Comparison of ENCODE assay signal across 19 cellular contexts in genomic region chr15:83991163-83991562, GRCh38.
"Had no signal": no experiment of that assay in that cellular context is flagged by ENCODE, and none has a peak within 500 bp of the region (broad histone marks: within the 10 kb centered on the region; RNA-seq: fewer than 3 reads in every experiment).

No MANE protein-coding gene starts in this region.

- H3K27ac ChIP-seq: gastrocnemius medialis, lower lobe of right lung, transverse colon had no signal

- H3K36me3 ChIP-seq: gastrocnemius medialis, transverse colon had no signal

- H3K4me3 ChIP-seq: gastrocnemius medialis, lower lobe of right lung, transverse colon had no signal

- H3K4me3 Mint-ChIP-seq: activated CD4-positive, alpha-beta T cell treated with anti-CD3 and anti-CD28 coated beads, Interleukin-2, amount 10 ng/mL, durations not matched to agents 7 days and 5 days; activated CD8-positive, alpha-beta T cell treated with anti-CD3 and anti-CD28 coated beads, Interleukin-2, amount 10 ng/mL, durations not matched to agents 7 days and 5 days; activated naive CD8-positive, alpha-beta T cell treated with anti-CD3 and anti-CD28 coated beads, Interleukin-2, amount 10 ng/mL, durations not matched to agents 7 days and 5 days; activated T-cell treated with anti-CD3 and anti-CD28 coated beads, Interleukin-2, amount 50 U/mL, for 24 hours; nephron; T-helper 1 cell treated with Interleukin-12 subunit alpha and Interleukin-12 subunit beta and Interleukin-4 antibody, amounts not matched to agents 30 μg/mL and 1 μg/mL, for 36 hours had no signal

- DNase-seq: activated CD4-positive, alpha-beta T cell treated with anti-CD3 and anti-CD28 coated beads, Interleukin-2, amount 10 ng/mL, durations not matched to agents 7 days and 5 days; activated CD8-positive, alpha-beta T cell treated with anti-CD3 and anti-CD28 coated beads, Interleukin-2, amount 10 ng/mL, durations not matched to agents 7 days and 5 days; activated naive CD4-positive, alpha-beta T cell treated with Interleukin-2 at 50 U/mL for 16 hours; activated naive CD8-positive, alpha-beta T cell treated with anti-CD3 and anti-CD28 coated beads, Interleukin-2, amount 10 ng/mL, durations not matched to agents 7 days and 5 days; activated T-cell treated with anti-CD3 and anti-CD28 coated beads, Interleukin-2, amount 50 U/mL, for 24 hours; amygdala; cerebellar nuclear complex; effector CD4-positive, alpha-beta T cell; gastrocnemius medialis; lower lobe of right lung; retina; stimulated activated CD4-positive, alpha-beta T cell treated with anti-CD3 and anti-CD28 coated beads, Interleukin-2, amount 100 ng/mL, for 24 hours; stimulated activated naive CD8-positive, alpha-beta T cell treated with anti-CD3 and anti-CD28 coated beads, Interleukin-15, Interleukin-2, amounts not matched to agents 100 U/mL and 50 U/mL, for 24 hours; substantia nigra; transverse colon had no signal

- H3K4me1 Mint-ChIP-seq: activated CD4-positive, alpha-beta T cell treated with anti-CD3 and anti-CD28 coated beads, Interleukin-2, amount 10 ng/mL, durations not matched to agents 7 days and 5 days; activated naive CD8-positive, alpha-beta T cell treated with anti-CD3 and anti-CD28 coated beads, Interleukin-2, amount 10 ng/mL, durations not matched to agents 7 days and 5 days had no signal

- H3K9me3 ChIP-seq: gastrocnemius medialis, lower lobe of right lung, transverse colon had no signal

- H3K4me1 ChIP-seq: gastrocnemius medialis, lower lobe of right lung, transverse colon had no signal

- H3K9me3 Mint-ChIP-seq: activated CD4-positive, alpha-beta T cell treated with anti-CD3 and anti-CD28 coated beads, Interleukin-2, amount 10 ng/mL, durations not matched to agents 7 days and 5 days; activated naive CD8-positive, alpha-beta T cell treated with anti-CD3 and anti-CD28 coated beads, Interleukin-2, amount 10 ng/mL, durations not matched to agents 7 days and 5 days; activated T-cell treated with anti-CD3 and anti-CD28 coated beads, Interleukin-2, amount 50 U/mL, for 24 hours; activated T-helper 2 cell treated with anti-CD3 and anti-CD28 coated beads, Interferon-gamma antibody, Interleukin-2, Interleukin-4, amounts not matched to agents 10 μg/mL and 5 μg/mL and 100 μg/mL, durations not matched to agents 14 hours and 24 hours and 36 hours; nephron; T-helper 1 cell treated with Interleukin-12 subunit alpha and Interleukin-12 subunit beta and Interleukin-4 antibody, amounts not matched to agents 30 μg/mL and 1 μg/mL, for 36 hours had no signal

- H3K27me3 ChIP-seq: gastrocnemius medialis, transverse colon had no signal

- ATAC-seq: activated CD4-positive, CD25-positive, alpha-beta regulatory T cell treated with anti-CD3 and anti-CD28 coated beads, Interleukin-2, amount 50 U/mL, for 24 hours; activated CD8-positive, alpha-beta T cell treated with anti-CD3 and anti-CD28 coated beads, Interleukin-2, amount 10 ng/mL, durations not matched to agents 7 days and 5 days; gastrocnemius medialis; lower lobe of right lung; stimulated activated naive CD8-positive, alpha-beta T cell treated with anti-CD3 and anti-CD28 coated beads, Interleukin-15, Interleukin-2, amounts not matched to agents 100 U/mL and 50 U/mL, for 24 hours had no signal

- H3K27me3 Mint-ChIP-seq: activated naive CD8-positive, alpha-beta T cell treated with anti-CD3 and anti-CD28 coated beads, Interleukin-2, amount 10 ng/mL, durations not matched to agents 7 days and 5 days had no signal

- H3K36me3 Mint-ChIP-seq: activated naive CD8-positive, alpha-beta T cell treated with anti-CD3 and anti-CD28 coated beads, Interleukin-2, amount 10 ng/mL, durations not matched to agents 7 days and 5 days had no signal

- H3K27ac Mint-ChIP-seq: activated CD4-positive, alpha-beta T cell treated with anti-CD3 and anti-CD28 coated beads, Interleukin-2, amount 10 ng/mL, durations not matched to agents 7 days and 5 days; activated CD8-positive, alpha-beta T cell treated with anti-CD3 and anti-CD28 coated beads, Interleukin-2, amount 10 ng/mL, durations not matched to agents 7 days and 5 days; activated naive CD8-positive, alpha-beta T cell treated with anti-CD3 and anti-CD28 coated beads, Interleukin-2, amount 10 ng/mL, durations not matched to agents 7 days and 5 days; activated T-cell treated with anti-CD3 and anti-CD28 coated beads, Interleukin-2, amount 50 U/mL, for 24 hours; activated T-helper 2 cell treated with anti-CD3 and anti-CD28 coated beads, Interferon-gamma antibody, Interleukin-2, Interleukin-4, amounts not matched to agents 10 μg/mL and 5 μg/mL and 100 μg/mL, durations not matched to agents 14 hours and 24 hours and 36 hours; T-helper 1 cell treated with Interleukin-12 subunit alpha and Interleukin-12 subunit beta and Interleukin-4 antibody, amounts not matched to agents 30 μg/mL and 1 μg/mL, for 36 hours had no signal
